In genomic region chr5:151224372-151224771, GRCh38 we compare ENCODE assay signal across 8 cellular contexts. TPM values are rescaled to one million over a fixed set of nuclear protein-coding genes. Genes with fewer than 3 reads are reported as not detected.
DNase-seq lines count a peak whose midpoint lies in the region; ATAC-seq, FAIRE-seq and TF ChIP-seq lines count a peak whose summit lies in the region.

No MANE protein-coding gene starts in this region.

- H3K4me1 ChIP-seq in A549 (no peaks in the 10 kb centered on the region), Peyer's patch (peaks cover 0 to 35% (median 23%) of the 10 kb centered on the region in 4 donors), iPS-15b (ENCODE audit: control insufficient read depth, insufficient read depth, low read length) (peaks cover 10% of the 10 kb centered on the region), vagina (peaks cover 40% of the 10 kb centered on the region)

- no peak for FAIRE-seq in A549 (lab: Jason Lieb, UNC)

- H3K4me3 ChIP-seq in A549, result peak overlapping the region; percentile 80
- H3K4me3 ChIP-seq in Peyer's patch, result peak overlapping the region; percentile 58 to 90 (median 78)
- peak overlapping the region; percentile 86 for H3K4me3 ChIP-seq in iPS-15b (ENCODE audit: low read depth, low read length)
- H3K4me3 ChIP-seq in vagina, result peak overlapping the region; percentile 90 to 91
- no peak overlapping the region for H3K4me3 ChIP-seq in brain microvascular endothelial cell (ENCODE audit: low read depth, low read length)

- intact Hi-C loops in vagina (cut with DNase I), result no loop called here

- 86% methylated on average over 6 of the region's 6 CpGs for WGBS in A549 (ENCODE audit: missing lambda C conversion rate)

- CTCF ChIA-PET in A549 (lab: Yijun Ruan, JAX), result interaction anchor here (0.6 to 2.7 kb wide), 9 partner anchors 10 to 447 kb away, joined by 3 to 8 read pairs (median 5); no protein-coding TSS in a partner anchor

- no peak overlapping the region for H3K9ac ChIP-seq in iPS-15b (ENCODE audit: low read depth, low read length)

- H3K27me3 ChIP-seq in Peyer's patch (no peaks in the 10 kb centered on the region), iPS-15b (ENCODE audit: control insufficient read depth, insufficient read depth, low read length) (peaks cover 7% of the 10 kb centered on the region), vagina (no peaks in the 10 kb centered on the region), brain microvascular endothelial cell (replicated peaks) (no peaks in the 10 kb centered on the region)

- no peak for DNase-seq in A549 (ENCODE audit: low read depth in 1 of 2, low spot score in 1 of 2)
- DNase-seq in Peyer's patch, result no peak
- DNase-seq in vagina (ENCODE audit: extremely low spot score in 2 of 2), result no peak
- DNase-seq in brain microvascular endothelial cell, result no peak
- no peak for DNase-seq in Ammon's horn (ENCODE audit: low spot score)
- DNase-seq in NCI-H1694 (lab: John Stamatoyannopoulos, UW), result no peak

- TF ChIP-seq CTCF in A549 (IDR thresholded peaks at IDR 0.05) (no peak), Peyer's patch (IDR thresholded peaks at IDR 0.05) (no peak), vagina (IDR thresholded peaks at IDR 0.05) (no peak), brain microvascular endothelial cell (IDR thresholded peaks at IDR 0.05; ENCODE audit: low read depth, low read length, missing control alignments) (no peak)

- in situ Hi-C loops in brain microvascular endothelial cell (cut with HindIII; ENCODE audit: low pct_ligation_motif_present, low sequenced_read_pairs), result no loop called here

- TF ChIP-seq RAD21 in A549 (conservative IDR thresholded peaks at IDR 0.05 in 1 of 2, IDR thresholded peaks at IDR 0.05 in 1 of 2), result no peak

- H3K36me3 ChIP-seq in Peyer's patch, result no peaks in the 10 kb centered on the region
- no peaks in the 10 kb centered on the region for H3K36me3 ChIP-seq in iPS-15b (ENCODE audit: control insufficient read depth, insufficient read depth, low read length)
- no peaks in the 10 kb centered on the region for H3K36me3 ChIP-seq in vagina
- H3K36me3 ChIP-seq in brain microvascular endothelial cell (replicated peaks), result no peaks in the 10 kb centered on the region

- H3K9me3 ChIP-seq in A549 (no peaks in the 10 kb centered on the region), Peyer's patch (no peaks in the 10 kb centered on the region), iPS-15b (ENCODE audit: control insufficient read depth, insufficient read depth, low read length) (no peaks in the 10 kb centered on the region), vagina (no peaks in the 10 kb centered on the region)

- ATAC-seq in A549 (no peak), GM21528 (IDR thresholded peaks at IDR 0.05; ENCODE audit: low FRiP score, unreplicated experiment) (peak; percentile 40)

- peak overlapping the region; percentile 93 for H3K4me2 ChIP-seq in A549

- H3K27ac ChIP-seq in A549 (no peak overlapping the region), Peyer's patch (peak overlapping the region; percentile 82 to 92 (median 88)), vagina (peak overlapping the region; percentile 92), brain microvascular endothelial cell (no peak overlapping the region)

- no peak for TF ChIP-seq POLR2A in A549 (IDR thresholded peaks at IDR 0.05; ENCODE audit: low read length)
- no peak for TF ChIP-seq POLR2A in Peyer's patch (IDR thresholded peaks at IDR 0.05)
- TF ChIP-seq POLR2A in vagina (IDR thresholded peaks at IDR 0.05), result no peak

- TF ChIP-seq EP300 in A549 (IDR thresholded peaks at IDR 0.05), result no peak

- POLR2A ChIA-PET in A549 (lab: Yijun Ruan, JAX), result interaction anchor here (0.5 to 1.5 kb wide), 4 partner anchors 11 to 547 kb away, joined by 4 to 11 read pairs (median 6); partner anchors contain the start of genes G3BP1 and GM2A

TF ChIP-seq in A549, 52 proteins besides CTCF, POLR2A, EP300 and RAD21:
- TF ChIP-seq RFX5 (IDR thresholded peaks at IDR 0.05), result no peak
- no peak for TF ChIP-seq JUNB (IDR thresholded peaks at IDR 0.05)

RNA-seq across cellular contexts. Expression of gene CCDC69, which starts 0.5 kb away (rescaled TPM):
- polyA plus RNA-seq in A549 (2011; rRNA removed), result 3.0 and 3.2 TPM in 2 replicates
- 0.91 and 2.1 TPM in 2 replicates for polyA plus RNA-seq in A549 (2012; cell fraction: cytosol; rRNA removed)
- 0.42 and 0.49 TPM in 2 replicates for polyA plus RNA-seq in A549 (2012; cell fraction: nucleus; rRNA removed)
- 2.1 to 3.1 TPM (median 2.9 TPM) in 3 replicates for polyA plus RNA-seq in A549 (2017; fragmentation: RNase III; extraction: RNeasy Plus Mini Kit Qiagen cat#74134 plus additional on column Dnase treatment)
- polyA minus RNA-seq in A549 (2011; rRNA and poly(A)+ RNA removed), result 1.4 and 2.8 TPM in 2 replicates
- total RNA-seq in Peyer's patch, result 10 to 100 TPM; 15.8 to 86.6 (median 33.3) TPM
- 84.5 TPM for total RNA-seq in vagina

RNA-seq across cellular contexts. Expression of gene GM2A, which starts 28.6 kb away (rescaled TPM):
- polyA plus RNA-seq in A549 (2011; rRNA removed) (9.6 and 13.8 TPM in 2 replicates), A549 (2017; fragmentation: RNase III; extraction: RNeasy Plus Mini Kit Qiagen cat#74134 plus additional on column Dnase treatment) (16.4 to 17.4 TPM (median 17.2 TPM) in 3 replicates)
- polyA plus RNA-seq in A549 (2012; cell fraction: cytosol; rRNA removed), result 5.9 and 7.8 TPM in 2 replicates
- polyA plus RNA-seq in A549 (2012; cell fraction: nucleus; rRNA removed), result 3.9 and 5.2 TPM in 2 replicates
- 12.8 and 14.3 TPM in 2 replicates for polyA minus RNA-seq in A549 (2011; rRNA and poly(A)+ RNA removed)
- total RNA-seq in Peyer's patch (10 to 100 TPM; 15.1 to 27.2 (median 16.8) TPM), vagina (71.7 TPM)

Comparison
In these comparisons a context has a peak if more than half of its experiments do, and no peak if none do; other contexts are left out.
1. H3K27ac ChIP-seq: peak in Peyer's patch (4 of 4) and vagina (single experiment); none in A549 (0 of 2) and brain microvascular endothelial cell (single experiment).